Comparison of ENCODE assay signal across 5 cellular contexts in genomic region chr11:79661373-79661772, GRCh38.
"Had no signal": no experiment of that assay in that cellular context is flagged by ENCODE, and none has a peak within 500 bp of the region (broad histone marks: within the 10 kb centered on the region; RNA-seq: fewer than 3 reads in every experiment).

No MANE protein-coding gene starts in this region.

- H3K27ac Mint-ChIP-seq: H9 had no signal

- H3K4me3 ChIP-seq: GM23248, K562 had no signal

- DNase-seq: GM23248, H9, HCEC 1CT, IMR-90 had no signal

- H3K9me3 Mint-ChIP-seq: H9 had no signal

- H3K27ac ChIP-seq: GM23248 had no signal

- H3K4me3 Mint-ChIP-seq: H9 had no signal
